9 cellular contexts compared by ENCODE assay signal in genomic region chr7:43834463-43835251, GRCh38. TPM values are rescaled to one million over a fixed set of nuclear protein-coding genes. Genes with fewer than 3 reads are reported as not detected.
A peak's percentile ranks its signal among the peaks of the same experiment; 100 is the strongest.
DNase-seq lines count a peak whose midpoint lies in the region; ATAC-seq and TF ChIP-seq lines count a peak whose summit lies in the region.
"Had no signal": no experiment of that assay in that cellular context is flagged by ENCODE, and none has a peak within 500 bp of the region (broad histone marks: within the 10 kb centered on the region; RNA-seq: fewer than 3 reads in every experiment).

No MANE protein-coding gene starts in this region.

- H3K27me3 ChIP-seq in endocrine pancreas (ENCODE audit: control insufficient read depth, insufficient read depth, low read length) (no peaks in the 10 kb centered on the region), prostate gland (replicated peaks; ENCODE audit: insufficient read depth) (no peaks in the 10 kb centered on the region)

- H3K36me3 ChIP-seq in endocrine pancreas (ENCODE audit: control insufficient read depth, insufficient read depth, low read length) (no peaks in the 10 kb centered on the region), prostate gland (no peaks in the 10 kb centered on the region)

- DNase-seq in DMS 273 (lab: John Stamatoyannopoulos, UW; ENCODE audit: unreplicated experiment) (peak; percentile 32), DMS 273 treated with DMSO at 0.1 percent for 48 hours (lab: John Stamatoyannopoulos, UW) (no peak), T1000 (lab: John Stamatoyannopoulos, UW) (peak; percentile 45), prostate gland (ENCODE audit: low spot score) (no peak), cerebellar cortex (ENCODE audit: low spot score) (no peak)
- peak; percentile 55 for DNase-seq in stimulated activated CD4-positive, alpha-beta T cell treated with anti-CD3 and anti-CD28 coated beads, Interleukin-4, amount 100 ng/mL, for 24 hours

- intact Hi-C loops in prostate gland (cut with DNase I): loop anchor here (5.0 kb wide), 2 partner anchors 112 to 132 kb away; no protein-coding TSS in a partner anchor

- TF ChIP-seq CTCF in prostate gland (IDR thresholded peaks at IDR 0.05): no peak

- H3K27ac ChIP-seq in prostate gland: no peak overlapping the region
- H3K27ac ChIP-seq: 22Rv1 had no signal

- H3K9me3 ChIP-seq in endocrine pancreas (ENCODE audit: control insufficient read depth, low read length) (no peaks in the 10 kb centered on the region), prostate gland (no peaks in the 10 kb centered on the region)

- H3K9ac ChIP-seq in endocrine pancreas (ENCODE audit: control insufficient read depth, insufficient read depth, low read length): no peak overlapping the region

- whole genome bisulfite sequencing in prostate gland: 75% methylated on average over 8 of the region's 8 CpGs

- peak overlapping the region; percentile 47 for H3K4me3 ChIP-seq in endocrine pancreas (ENCODE audit: control insufficient read depth, insufficient read depth, low read length)
- no peak overlapping the region for H3K4me3 ChIP-seq in prostate gland

- H3K4me1 ChIP-seq in endocrine pancreas (ENCODE audit: control insufficient read depth, insufficient read depth, low read length) (no peaks in the 10 kb centered on the region), prostate gland (replicated peaks) (no peaks in the 10 kb centered on the region)

- ATAC-seq in HG03354 (IDR thresholded peaks at IDR 0.05; ENCODE audit: poor library complexity, severe bottlenecking, unreplicated experiment): peak; percentile 52

- no peak for TF ChIP-seq POLR2A in prostate gland (IDR thresholded peaks at IDR 0.05)

RNA-seq across cellular contexts. Expression of gene MRPS24, which starts 34.7 kb away (rescaled TPM):
- 100 to 1,000 TPM in 1 of 2 donors, 10 to 100 TPM in 1; 92.7 to 131 TPM for total RNA-seq in prostate gland

Comparison
In these comparisons a context has a peak if more than half of its experiments do, and no peak if none do; other contexts are left out.
1. DNase-seq: peak in DMS 273 (single experiment), T1000 (single experiment) and stimulated activated CD4-positive, alpha-beta T cell treated with anti-CD3 and anti-CD28 coated beads, Interleukin-4, amount 100 ng/mL, for 24 hours (single experiment); none in DMS 273 treated with DMSO at 0.1 percent for 48 hours (single experiment), prostate gland (single experiment) and cerebellar cortex (single experiment).